In genomic region chr10:96516337-96516736, GRCh38 we compare ENCODE assay signal across 18 cellular contexts. TPM values are rescaled to one million over a fixed set of nuclear protein-coding genes. Genes with fewer than 3 reads are reported as not detected.
DNase-seq lines count a peak whose midpoint lies in the region; ATAC-seq, FAIRE-seq and TF ChIP-seq lines count a peak whose summit lies in the region.
"Had no signal": no experiment of that assay in that cellular context is flagged by ENCODE, and none has a peak within 500 bp of the region (broad histone marks: within the 10 kb centered on the region; RNA-seq: fewer than 3 reads in every experiment).

No MANE protein-coding gene starts in this region.

- ATAC-seq in HepG2: no peak
- no peak for ATAC-seq in right lobe of liver
- no peak for ATAC-seq in WTC11
- no peak for ATAC-seq in HG03432 (IDR thresholded peaks at IDR 0.05; ENCODE audit: unreplicated experiment)

- BruUV-seq in HepG2 (replicated peaks; lab: Mats Ljungman, UMichigan): TSS peak; percentile 11

- no peak overlapping the region for H3K9ac ChIP-seq in HepG2 (ENCODE audit: insufficient read depth, low read depth, low read length)
- H3K9ac ChIP-seq: BLaER1 treated with 17β-estradiol and CSF1 and Interleukin-3, amounts not matched to agents 10 nM and 100 nM; GM23248 had no signal

- FAIRE-seq in HepG2 (lab: Jason Lieb, UNC): no peak
- FAIRE-seq: GM18507 had no signal

- TF ChIP-seq RAD21 in HepG2 (CRISPR knock-in tag; IDR thresholded peaks at IDR 0.05): no peak

- peaks cover 35% of the 10 kb centered on the region for H3K27me3 Mint-ChIP-seq in WTC11 (ENCODE audit: low read depth)
- H3K27me3 Mint-ChIP-seq: IgD-negative memory B cell had no signal

- no peak for DNase-seq in HepG2 (ENCODE audit: low spot score)
- no peak for DNase-seq in right lobe of liver
- no peak for DNase-seq in WTC11 (ENCODE audit: low spot score)
- DNase-seq in erythroblast (lab: John Stamatoyannopoulos, UW): peak; percentile 15 to 19
- no peak for DNase-seq in NCI-H2029 treated with DMSO at 0.1 percent for 48 hours (lab: John Stamatoyannopoulos, UW)
- no peak for DNase-seq in NCI-H1436 (lab: John Stamatoyannopoulos, UW)
- DNase-seq: 8988T; ACHN; CD4-positive, CD25-positive, alpha-beta regulatory T cell; DND-41; GDM1; GM23248; H7 had no signal

- H3K36me3 Mint-ChIP-seq in WTC11: peaks cover 12% of the 10 kb centered on the region

- peaks cover 21% of the 10 kb centered on the region for H3K4me1 Mint-ChIP-seq in WTC11

- TF ChIP-seq EP300 in HepG2 (IDR thresholded peaks at IDR 0.05; ENCODE audit: low read depth in 2 of 2, low read length in 2 of 2): no peak
- no peak for TF ChIP-seq EP300 in HepG2 (CRISPR knock-in tag; IDR thresholded peaks at IDR 0.05; ENCODE audit: borderline replicate concordance)

- no peak overlapping the region for H3K4me2 ChIP-seq in HepG2 (ENCODE audit: low read depth, low read length)
- H3K4me2 ChIP-seq: BLaER1 treated with 17β-estradiol and CSF1 and Interleukin-3, amounts not matched to agents 10 nM and 100 nM had no signal

- H3K27me3 ChIP-seq in HepG2 (ENCODE audit: control insufficient read depth in 1 of 2, insufficient read depth in 2 of 2, low read length in 2 of 2) (peaks cover 0 to 21% of the 10 kb centered on the region in 2 experiments; a peak in 4 of 5 replicates), right lobe of liver (no peaks in the 10 kb centered on the region)

- no peak overlapping the region for H3K27ac Mint-ChIP-seq in WTC11
- H3K27ac Mint-ChIP-seq: CD4-positive, CD25-positive, alpha-beta regulatory T cell; IgD-negative memory B cell had no signal

- POLR2A ChIA-PET in HepG2 (lab: Yijun Ruan, JAX) (no interaction called here), WTC11 (lab: Charles Lee) (no interaction called here)

- 64% methylated on average over 2 of the region's 2 CpGs for WGBS in HepG2 (ENCODE audit: low lambda C conversion rate)
- 79% methylated on average over 2 of the region's 2 CpGs for WGBS in right lobe of liver (ENCODE audit: insufficient coverage, low coverage, low lambda C conversion rate, missing lambda C conversion rate)

- H3K4me3 ChIP-seq in HepG2 (replicated peaks in 1 of 3; ENCODE audit: insufficient read depth in 1 of 3, low read depth in 2 of 3, low read length in 3 of 3) (no peak overlapping the region), right lobe of liver (no peak overlapping the region)
- H3K4me3 ChIP-seq: BLaER1 treated with 17β-estradiol and CSF1 and Interleukin-3, amounts not matched to agents 10 nM and 100 nM; GM23248 had no signal

- H3K9me3 Mint-ChIP-seq in WTC11: no peaks in the 10 kb centered on the region
- H3K9me3 Mint-ChIP-seq: IgD-negative memory B cell had no signal

- H3K4me3 Mint-ChIP-seq in WTC11: no peak overlapping the region

- no peak overlapping the region for H2AFZ ChIP-seq in HepG2 (ENCODE audit: low read length)
- H2AFZ ChIP-seq: GM23248 had no signal

- 0 out of 2 replicates have a peak, but pooled peaks cover 4% of the 10 kb centered on the region for H4K20me1 ChIP-seq in HepG2 (ENCODE audit: insufficient read depth, low read length)

- intact Hi-C loops in HepG2 (cut with micrococcal nuclease; ENCODE audit: unreplicated experiment): no loop called here
- intact Hi-C loops in right lobe of liver (cut with DNase I): no loop called here

- CTCF ChIA-PET in HepG2 (lab: Yijun Ruan, JAX; ENCODE audit: low intra/inter-chr PET ratio, low total read pairs): no interaction called here
- CTCF ChIA-PET in WTC11 (lab: Charles Lee): interaction anchor here (0.6 to 1.5 kb wide), 4 partner anchors 47 to 509 kb away, joined by 3 to 5 read pairs (median 4); no protein-coding TSS in a partner anchor

- in situ Hi-C loops in HepG2 (cut with HindIII; ENCODE audit: extremely low pct_ligation_motif_present, low pct_unique_long_range_greater_than_20kb): no loop called here

- TF ChIP-seq CTCF in HepG2 (CRISPR knock-in tag; IDR thresholded peaks at IDR 0.05): no peak
- TF ChIP-seq CTCF in right lobe of liver (IDR thresholded peaks at IDR 0.05): no peak
- no peak for TF ChIP-seq CTCF in WTC11 (IDR thresholded peaks at IDR 0.05)

- H3K9me3 ChIP-seq in HepG2 (ENCODE audit: low read length): no peaks in the 10 kb centered on the region
- no peaks in the 10 kb centered on the region for H3K9me3 ChIP-seq in right lobe of liver
- H3K9me3 ChIP-seq: BLaER1 treated with 17β-estradiol and CSF1 and Interleukin-3, amounts not matched to agents 10 nM and 100 nM had no signal

- no peaks in the 10 kb centered on the region for H3K79me2 ChIP-seq in HepG2 (ENCODE audit: insufficient read depth, low read length)

- peaks cover 35% of the 10 kb centered on the region for H3K4me1 ChIP-seq in HepG2 (ENCODE audit: insufficient read depth, low read length)
- peaks cover 0 to 22% (median 4%) of the 10 kb centered on the region in 4 donors for H3K4me1 ChIP-seq in right lobe of liver

- H3K36me3 ChIP-seq in HepG2 (replicated peaks in 1 of 2; ENCODE audit: control insufficient read depth in 1 of 2, insufficient read depth in 2 of 2, low read length in 2 of 2) (peaks cover 0 to 3% of the 10 kb centered on the region in 2 experiments; a peak in 1 of 5 replicates), right lobe of liver (peaks cover 0 to 11% (median 3%) of the 10 kb centered on the region in 4 donors)

- no peak for TF ChIP-seq POLR2A in HepG2 (IDR thresholded peaks at IDR 0.05; ENCODE audit: insufficient read depth in 1 of 2, low read depth in 2 of 2, low read length in 2 of 2)
- TF ChIP-seq POLR2A in right lobe of liver (IDR thresholded peaks at IDR 0.05): no peak
- no peak for TF ChIP-seq POLR2A in erythroblast (IDR thresholded peaks at IDR 0.05; ENCODE audit: low read length)

- H3K27ac ChIP-seq in HepG2 (ENCODE audit: extremely low read length, insufficient read depth, low read length): no peak overlapping the region
- H3K27ac ChIP-seq in right lobe of liver: no peak overlapping the region
- H3K27ac ChIP-seq: BLaER1 treated with 17β-estradiol and CSF1 and Interleukin-3, amounts not matched to agents 10 nM and 100 nM; GM23248 had no signal

TF ChIP-seq in HepG2, 621 proteins besides CTCF, POLR2A, EP300 and RAD21 (continues in another document):
- no peak for TF ChIP-seq ZFAT (CRISPR knock-in tag; conservative IDR thresholded peaks at IDR 0.05)
- no peak for TF ChIP-seq ZMAT5 (CRISPR knock-in tag; IDR thresholded peaks at IDR 0.05; ENCODE audit: borderline replicate concordance, low read depth)
- TF ChIP-seq MXD4 (CRISPR knock-in tag; IDR thresholded peaks at IDR 0.05): no peak
- TF ChIP-seq AGO2 (optimal IDR thresholded peaks at IDR 0.05; ENCODE audit: low read depth, low read length): peak; percentile 1
- no peak for TF ChIP-seq ZNF746 (CRISPR knock-in tag; IDR thresholded peaks at IDR 0.05)
- no peak for TF ChIP-seq CC2D1A (CRISPR knock-in tag; IDR thresholded peaks at IDR 0.05)
- peak; percentile 97 for TF ChIP-seq RBM22 (optimal IDR thresholded peaks at IDR 0.05; ENCODE audit: low read length)
- no peak for TF ChIP-seq ZNF282 (IDR thresholded peaks at IDR 0.05; ENCODE audit: partially characterized antibody)

TF ChIP-seq in WTC11, 78 proteins besides CTCF, POLR2A, EP300 and RAD21:
- TF ChIP-seq EMX1 (CRISPR knock-in tag; IDR thresholded peaks at IDR 0.05) (peak; percentile 60; the same call in 1 of the 2 replicates), ERG (CRISPR knock-in tag; IDR thresholded peaks at IDR 0.05) (no peak)

RNA-seq across cellular contexts. Expression of gene TLL2, which starts 2.6 kb away (rescaled TPM):
- total RNA-seq in HepG2 (2016; rRNA removed; fragmentation: Illumina TruSeq; extraction: Trizol) (0.09 TPM in 1 of 2 replicates, not detected in the other), right lobe of liver (under 1 TPM in 2 of 6 experiments, not detected in 4; 0.11 to 0.14 TPM), WTC11 (2021) (9.1 to 9.2 TPM (median 9.1 TPM) in 3 replicates)
- not detected in 2 replicates for total RNA-seq in HepG2 (2016; cell fraction: cytosol; rRNA removed; fragmentation: Illumina TruSeq; extraction: Trizol; ENCODE audit: low read depth)
- total RNA-seq in HepG2 (2016; cell fraction: insoluble cytoplasmic fraction; rRNA removed; fragmentation: Illumina TruSeq; extraction: Trizol): 0.02 TPM in 1 of 2 replicates, not detected in the other
- total RNA-seq in HepG2 (2016; cell fraction: membrane; rRNA removed; fragmentation: Illumina TruSeq; extraction: Trizol): 0.03 TPM in 1 of 2 replicates, not detected in the other
- total RNA-seq in HepG2 (2016; cell fraction: nucleus; rRNA removed; fragmentation: Illumina TruSeq; extraction: Trizol): not detected in 2 replicates
- polyA plus RNA-seq in HepG2 (2011; rRNA removed): 0.01 TPM in 1 of 2 replicates, not detected in the other
- 0.03 TPM in 1 of 2 replicates, not detected in the other for polyA plus RNA-seq in HepG2 (2011; cell fraction: cytosol; rRNA removed)
- polyA plus RNA-seq in HepG2 (2011; cell fraction: nucleus; rRNA removed): 0.06 and 0.07 TPM in 2 replicates
- not detected in 2 replicates for polyA plus RNA-seq in HepG2 (2012)
- polyA plus RNA-seq in HepG2 (2016; cell fraction: cytosol; fragmentation: Illumina TruSeq; extraction: Trizol; ENCODE audit: low read depth): not detected in 2 replicates
- 0.09 TPM in 1 of 2 replicates, not detected in the other for polyA plus RNA-seq in HepG2 (2016; cell fraction: insoluble cytoplasmic fraction; fragmentation: Illumina TruSeq; extraction: Trizol; ENCODE audit: low read depth)
- not detected in 2 replicates for polyA plus RNA-seq in HepG2 (2016; cell fraction: membrane; fragmentation: Illumina TruSeq; extraction: Trizol; ENCODE audit: low read depth)
- polyA plus RNA-seq in HepG2 (2016; cell fraction: nucleus; fragmentation: Illumina TruSeq; extraction: Trizol; ENCODE audit: insufficient read depth, low read depth): 0.18 TPM in 1 of 2 replicates, not detected in the other
- 0.10 and 0.14 TPM in 2 replicates for polyA minus RNA-seq in HepG2 (2011; rRNA and poly(A)+ RNA removed; ENCODE audit: low replicate concordance)
- polyA minus RNA-seq in HepG2 (2011; cell fraction: cytosol; rRNA and poly(A)+ RNA removed): not detected in 2 replicates
- 0.64 and 0.87 TPM in 2 replicates for polyA minus RNA-seq in HepG2 (2011; cell fraction: nucleus; rRNA and poly(A)+ RNA removed)
- total RNA-seq: CD4-positive, CD25-positive, alpha-beta regulatory T cell; HT-29 had no signal
- polyA plus RNA-seq: CD4-positive, CD25-positive, alpha-beta regulatory T cell had no signal

Comparison
In these comparisons a context has a peak if more than half of its experiments do, and no peak if none do; other contexts are left out.
1. DNase-seq: peak in erythroblast (2 of 2); none in HepG2 (single experiment), right lobe of liver (0 of 3), WTC11 (single experiment), NCI-H2029 treated with DMSO at 0.1 percent for 48 hours (single experiment) and NCI-H1436 (single experiment).